In the genomic region with DNA sequence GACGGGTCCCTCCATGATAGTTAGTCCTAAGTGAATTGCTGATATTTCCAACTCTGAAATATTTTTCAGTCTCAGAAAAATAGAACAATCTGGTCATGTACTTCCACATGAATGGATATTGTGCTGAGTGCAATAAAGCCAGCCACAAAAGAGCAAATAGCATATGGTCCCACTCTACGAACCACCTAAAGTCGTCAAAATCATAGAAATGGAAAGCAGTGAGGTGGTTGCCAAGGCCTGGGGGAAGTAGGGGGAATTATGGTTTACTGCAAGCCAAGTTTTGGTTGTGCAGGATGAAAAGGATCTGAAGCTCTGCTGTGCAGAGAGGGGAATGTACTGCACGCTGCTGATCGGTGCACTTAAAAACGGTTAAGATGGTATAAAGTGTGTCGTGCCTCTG, we compare ENCODE assay signal across 25 cellular contexts.
"Had no signal": no experiment of that assay in that cellular context is flagged by ENCODE, and none has a peak within 500 bp of the region (broad histone marks: within the 10 kb centered on the region; RNA-seq: fewer than 3 reads in every experiment).

No MANE protein-coding gene starts in this region.

- H3K79me2 ChIP-seq: parathyroid adenoma had no signal

- H3K36me3 ChIP-seq: neural progenitor cell, ovary, right lobe of liver, sigmoid colon, stomach, thoracic aorta, thyroid gland, tibial nerve, upper lobe of left lung, vagina had no signal

- H3K27ac ChIP-seq: neural progenitor cell, ovary, parathyroid adenoma, psoas muscle, right lobe of liver, sigmoid colon, stomach, thoracic aorta, thyroid gland, tibial nerve, upper lobe of left lung, vagina had no signal

- H3K4me1 ChIP-seq: neural progenitor cell, parathyroid adenoma, psoas muscle, right lobe of liver, sigmoid colon, stomach, thyroid gland, tibial nerve, upper lobe of left lung, vagina had no signal

- ATAC-seq: natural killer cell; psoas muscle; right cardiac atrium; right lobe of liver; stimulated activated effector memory CD8-positive, alpha-beta T cell treated with anti-CD3 and anti-CD28 coated beads, Interleukin-12 subunit alpha, Interleukin-12 subunit beta, amount 100 ng/mL, for 72 hours; stimulated activated naive B cell treated with anti-CD40 and anti-IgM and Interleukin-4, amounts not matched to agents 10 μg/mL and 1 μg/mL and 100 μg/mL, for 72 hours had no signal

- H3K4me3 ChIP-seq: neural progenitor cell, ovary, psoas muscle, right lobe of liver, sigmoid colon, stomach, thoracic aorta, thyroid gland, tibial nerve, upper lobe of left lung, vagina had no signal

- H3K4me2 ChIP-seq: neural progenitor cell had no signal

- H3K9me3 ChIP-seq: ovary, psoas muscle, right lobe of liver, sigmoid colon, stomach, thoracic aorta, thyroid gland, tibial nerve, upper lobe of left lung, vagina had no signal

- DNase-seq: natural killer cell; occipital lobe; ovary; posterior cingulate gyrus; psoas muscle; right cardiac atrium; right lobe of liver; sigmoid colon; small intestine; stimulated activated CD4-positive, alpha-beta T cell treated with anti-CD3 and anti-CD28 coated beads, Interleukin-15, amount 100 ng/mL, for 24 hours; stimulated activated CD4-positive, alpha-beta T cell treated with anti-CD3 and anti-CD28 coated beads, Interleukin-2, amount 100 ng/mL, for 24 hours; stimulated activated CD4-positive, alpha-beta T cell treated with anti-CD3 and anti-CD28 coated beads, Interleukin-2, amount 100 ng/mL, for 48 hours; stimulated activated CD4-positive, alpha-beta T cell treated with anti-CD3 and anti-CD28 coated beads, Interleukin-4, amount 100 ng/mL, for 24 hours; stimulated activated naive B cell treated with anti-CD40 and anti-IgM and Interleukin-4, amounts not matched to agents 10 μg/mL and 1 μg/mL and 100 μg/mL, for 72 hours; stimulated activated naive CD4-positive, alpha-beta T cell treated with Interleukin-2 at 50 U/mL for 16 hours; stomach; thyroid gland; trophoblast cell; upper lobe of left lung had no signal

- H2AFZ ChIP-seq: neural progenitor cell, parathyroid adenoma had no signal
